Comparison of ENCODE assay signal across 13 cellular contexts in the genomic region with DNA sequence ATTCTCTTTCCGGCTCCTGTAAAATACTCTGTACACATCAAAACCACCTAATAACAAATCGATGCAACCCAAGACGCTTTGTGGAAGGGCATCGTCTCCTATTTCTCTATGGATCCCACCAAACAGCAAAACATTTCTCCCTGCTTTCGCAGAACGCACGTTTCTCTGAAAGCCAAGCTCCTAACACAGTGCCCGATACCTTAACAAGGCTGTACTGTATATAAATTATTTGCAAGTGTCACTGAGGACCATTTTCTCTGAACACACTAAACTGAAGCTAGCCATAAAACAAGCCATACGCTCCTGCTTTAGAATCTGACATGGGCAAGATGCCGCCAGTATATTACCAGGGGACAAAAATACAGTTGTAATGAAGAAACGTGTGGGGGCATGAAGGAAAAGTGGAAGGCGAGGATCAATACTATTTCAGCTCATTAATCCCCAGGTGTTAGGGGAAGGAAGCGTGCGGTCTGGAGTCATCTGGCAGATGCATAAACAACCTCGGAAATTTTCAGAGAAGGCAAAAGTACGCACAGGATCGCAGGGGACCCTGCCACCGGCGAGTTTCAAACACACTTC. TPM values are rescaled to one million over a fixed set of nuclear protein-coding genes. Genes with fewer than 3 reads are reported as not detected.
DNase-seq lines count a peak whose midpoint lies in the region; ATAC-seq and TF ChIP-seq lines count a peak whose summit lies in the region.
"Had no signal": no experiment of that assay in that cellular context is flagged by ENCODE, and none has a peak within 500 bp of the region (broad histone marks: within the 10 kb centered on the region; RNA-seq: fewer than 3 reads in every experiment).

No MANE protein-coding gene starts in this region.

- no peaks in the 10 kb centered on the region for H3K4me1 Mint-ChIP-seq in activated T-helper 2 cell treated with anti-CD3 and anti-CD28 coated beads, Interferon-gamma antibody, Interleukin-2, Interleukin-4, amounts not matched to agents 10 μg/mL and 5 μg/mL and 100 μg/mL, durations not matched to agents 14 hours and 24 hours and 36 hours (ENCODE audit: low read depth)
- no peaks in the 10 kb centered on the region for H3K4me1 Mint-ChIP-seq in activated CD4-positive, alpha-beta memory T cell treated with anti-CD3 and anti-CD28 coated beads for 36 hours (ENCODE audit: low read depth)
- H3K4me1 Mint-ChIP-seq: central memory CD8-positive, alpha-beta T cell had no signal

- intact Hi-C loops in activated T-helper 2 cell treated with anti-CD3 and anti-CD28 coated beads, Interferon-gamma antibody, Interleukin-2, Interleukin-4, amounts not matched to agents 10 μg/mL and 5 μg/mL and 100 μg/mL, durations not matched to agents 14 hours and 24 hours and 36 hours (cut with micrococcal nuclease) = no loop called here
- intact Hi-C loops in ovary (cut with DNase I) (no loop called here), A673 (cut with micrococcal nuclease; ENCODE audit: unreplicated experiment) (no loop called here)
- intact Hi-C loops in activated CD4-positive, alpha-beta memory T cell treated with anti-CD3 and anti-CD28 coated beads for 36 hours (cut with micrococcal nuclease) = no loop called here

- no peak for TF ChIP-seq EP300 in ovary (IDR thresholded peaks at IDR 0.05)

- peak overlapping the region; percentile 28 for H3K4me3 ChIP-seq in HAP-1
- peak overlapping the region; percentile 31 to 46 for H3K4me3 ChIP-seq in foreskin fibroblast (ENCODE audit: low read depth in 1 of 2, low read length in 2 of 2)
- H3K4me3 ChIP-seq in ovary = peak overlapping the region; percentile 46
- no peak overlapping the region for H3K4me3 ChIP-seq in A673 (ENCODE audit: low read depth, low read length, poor library complexity, severe bottlenecking)
- H3K4me3 ChIP-seq: K562 had no signal

- in situ Hi-C loops in HAP-1 (cut with MboI; ENCODE audit: low sequenced_read_pairs) = no loop called here

- peak overlapping the region; percentile 47 for H3K4me3 Mint-ChIP-seq in activated T-helper 2 cell treated with anti-CD3 and anti-CD28 coated beads, Interferon-gamma antibody, Interleukin-2, Interleukin-4, amounts not matched to agents 10 μg/mL and 5 μg/mL and 100 μg/mL, durations not matched to agents 14 hours and 24 hours and 36 hours (ENCODE audit: low read depth)
- H3K4me3 Mint-ChIP-seq in activated CD4-positive, alpha-beta memory T cell treated with anti-CD3 and anti-CD28 coated beads for 36 hours = no peak overlapping the region
- H3K4me3 Mint-ChIP-seq: central memory CD8-positive, alpha-beta T cell had no signal

- H3K9me3 Mint-ChIP-seq in activated T-helper 2 cell treated with anti-CD3 and anti-CD28 coated beads, Interferon-gamma antibody, Interleukin-2, Interleukin-4, amounts not matched to agents 10 μg/mL and 5 μg/mL and 100 μg/mL, durations not matched to agents 14 hours and 24 hours and 36 hours = no peaks in the 10 kb centered on the region
- H3K9me3 Mint-ChIP-seq in activated CD4-positive, alpha-beta memory T cell treated with anti-CD3 and anti-CD28 coated beads for 36 hours = peaks cover 5% of the 10 kb centered on the region

- no TSS peak for BruUV-seq in A673 (replicated peaks; lab: Mats Ljungman, UMichigan)

- H3K36me3 ChIP-seq in HAP-1 (replicated peaks) = no peaks in the 10 kb centered on the region
- H3K36me3 ChIP-seq in ovary = no peaks in the 10 kb centered on the region
- no peaks in the 10 kb centered on the region for H3K36me3 ChIP-seq in A673 (ENCODE audit: insufficient read depth, low read length, poor library complexity, severe bottlenecking)

- H3K27me3 ChIP-seq in HAP-1 (ENCODE audit: low read depth) (peaks cover 19% of the 10 kb centered on the region), ovary (no peaks in the 10 kb centered on the region), A673 (replicated peaks; ENCODE audit: insufficient read depth, low read depth, low read length, poor library complexity) (peaks cover 34% of the 10 kb centered on the region)

- no peak overlapping the region for H3K27ac Mint-ChIP-seq in activated T-helper 2 cell treated with anti-CD3 and anti-CD28 coated beads, Interferon-gamma antibody, Interleukin-2, Interleukin-4, amounts not matched to agents 10 μg/mL and 5 μg/mL and 100 μg/mL, durations not matched to agents 14 hours and 24 hours and 36 hours
- H3K27ac Mint-ChIP-seq in activated CD4-positive, alpha-beta memory T cell treated with anti-CD3 and anti-CD28 coated beads for 36 hours = no peak overlapping the region

- no peaks in the 10 kb centered on the region for H3K36me3 Mint-ChIP-seq in activated T-helper 2 cell treated with anti-CD3 and anti-CD28 coated beads, Interferon-gamma antibody, Interleukin-2, Interleukin-4, amounts not matched to agents 10 μg/mL and 5 μg/mL and 100 μg/mL, durations not matched to agents 14 hours and 24 hours and 36 hours (ENCODE audit: low read depth)
- peaks cover 4% of the 10 kb centered on the region for H3K36me3 Mint-ChIP-seq in activated CD4-positive, alpha-beta memory T cell treated with anti-CD3 and anti-CD28 coated beads for 36 hours

- no peak for ATAC-seq in GM21515 (IDR thresholded peaks at IDR 0.05; ENCODE audit: unreplicated experiment)
- ATAC-seq: K562, Panc1 had no signal

- CTCF ChIA-PET in activated CD4-positive, alpha-beta memory T cell treated with anti-CD3 and anti-CD28 coated beads for 36 hours (lab: Charles Lee) = no interaction called here
- CTCF ChIA-PET in A673 (lab: Charles Lee) = no interaction called here

- WGBS in ovary, 3 donors = 8 to 16% (median 9%) methylated on average over 19 of the region's 19 CpGs

- H3K9me3 ChIP-seq in HAP-1 = no peaks in the 10 kb centered on the region
- no peaks in the 10 kb centered on the region for H3K9me3 ChIP-seq in ovary
- H3K9me3 ChIP-seq in A673 (ENCODE audit: low read depth, low read length, poor library complexity, severe bottlenecking) = no peaks in the 10 kb centered on the region

- POLR2A ChIA-PET in activated CD4-positive, alpha-beta memory T cell treated with anti-CD3 and anti-CD28 coated beads for 36 hours (lab: Charles Lee) = no interaction called here
- POLR2A ChIA-PET in A673 (lab: Charles Lee; ENCODE audit: low non-redundant PET) = no interaction called here

- peaks cover 31% of the 10 kb centered on the region for H3K27me3 Mint-ChIP-seq in activated T-helper 2 cell treated with anti-CD3 and anti-CD28 coated beads, Interferon-gamma antibody, Interleukin-2, Interleukin-4, amounts not matched to agents 10 μg/mL and 5 μg/mL and 100 μg/mL, durations not matched to agents 14 hours and 24 hours and 36 hours (ENCODE audit: low read depth)
- H3K27me3 Mint-ChIP-seq in activated CD4-positive, alpha-beta memory T cell treated with anti-CD3 and anti-CD28 coated beads for 36 hours = peaks cover 16% of the 10 kb centered on the region

- TF ChIP-seq CTCF in foreskin fibroblast (IDR thresholded peaks at IDR 0.05; ENCODE audit: low read depth, low read length) (no peak), ovary (IDR thresholded peaks at IDR 0.05) (no peak), A673 (conservative IDR thresholded peaks at IDR 0.05; ENCODE audit: low read depth, low read length) (no peak)

- H3K27ac ChIP-seq in ovary (no peak overlapping the region), A673 (ENCODE audit: low read depth, low read length, poor library complexity, severe bottlenecking) (no peak overlapping the region)

- DNase-seq in HAP-1 (ENCODE audit: low spot score in 2 of 2) (no peak), foreskin fibroblast (peak in 1 of 2 donors; percentile 5), ovary (no peak), NCI-H345 treated with DMSO at 0.1 percent for 48 hours (lab: John Stamatoyannopoulos, UW; ENCODE audit: unreplicated experiment) (no peak), A673 (ENCODE audit: low spot score) (no peak)
- no peak for DNase-seq in activated T-helper 2 cell treated with anti-CD3 and anti-CD28 coated beads, Interferon-gamma antibody, Interleukin-2, Interleukin-4, amounts not matched to agents 10 μg/mL and 5 μg/mL and 100 μg/mL, durations not matched to agents 14 hours and 24 hours and 36 hours (ENCODE audit: low spot score)
- DNase-seq in activated CD4-positive, alpha-beta memory T cell treated with anti-CD3 and anti-CD28 coated beads for 36 hours = no peak

- H3K4me1 ChIP-seq in HAP-1 = no peaks in the 10 kb centered on the region
- peaks cover 3% of the 10 kb centered on the region for H3K4me1 ChIP-seq in ovary (ENCODE audit: insufficient read depth)
- no peaks in the 10 kb centered on the region for H3K4me1 ChIP-seq in A673 (ENCODE audit: insufficient read depth, low read length, poor library complexity, severe bottlenecking)

- TF ChIP-seq POLR2A in ovary (IDR thresholded peaks at IDR 0.05) = no peak

RNA-seq across cellular contexts. Expression of a gene that starts 0.7 kb away (rescaled TPM):
- not detected in 2 replicates for total RNA-seq in activated T-helper 2 cell treated with anti-CD3 and anti-CD28 coated beads, Interferon-gamma antibody, Interleukin-2, Interleukin-4, amounts not matched to agents 10 μg/mL and 5 μg/mL and 100 μg/mL, durations not matched to agents 14 hours and 24 hours and 36 hours
- 1 to 10 TPM in 2 of 7 donors, under 1 TPM in 4, not detected in 1; 0.11 to 3.9 (median 0.39) TPM for total RNA-seq in ovary
- 1 to 10 TPM; 1.7 to 3.2 TPM for polyA plus RNA-seq in ovary
- not detected for total RNA-seq in activated CD4-positive, alpha-beta memory T cell treated with anti-CD3 and anti-CD28 coated beads for 36 hours
- not detected in 2 replicates for total RNA-seq in A673 (2021)
- total RNA-seq: H4, K562, lower leg skin had no signal
